Comparison of ENCODE assay signal across 26 cellular contexts in genomic region chr3:134222835-134223234, GRCh38.
"Had no signal": no experiment of that assay in that cellular context is flagged by ENCODE, and none has a peak within 500 bp of the region (broad histone marks: within the 10 kb centered on the region; RNA-seq: fewer than 3 reads in every experiment).

No MANE protein-coding gene starts in this region.

- H2AFZ ChIP-seq: hepatocyte had no signal

- H3K9me3 ChIP-seq: colonic mucosa, gastrocnemius medialis, left lung, lower lobe of right lung, ovary, sigmoid colon, testis, tibial artery, upper lobe of left lung had no signal

- H3K36me3 ChIP-seq: colonic mucosa, gastrocnemius medialis, left lung, ovary had no signal

- H3K27ac ChIP-seq: colonic mucosa, epithelial cell of prostate, gastrocnemius medialis, hepatocyte, left lung, lower lobe of right lung, ovary, sigmoid colon, testis, tibial artery, upper lobe of left lung had no signal

- FAIRE-seq: urothelium cell line had no signal

- H3K4me2 ChIP-seq: hepatocyte had no signal

- DNase-seq: colonic mucosa; effector CD8-positive, alpha-beta T cell; endodermal cell; foreskin fibroblast; gastrocnemius medialis; head of caudate nucleus; left cardiac atrium; left lung; lower lobe of right lung; natural killer cell; occipital lobe; retina; sigmoid colon; stimulated activated CD4-positive, alpha-beta T cell treated with anti-CD3 and anti-CD28 coated beads, Interleukin-2, amount 100 ng/mL, for 24 hours; stimulated activated CD4-positive, alpha-beta T cell treated with anti-CD3 and anti-CD28 coated beads, Interleukin-4, amount 100 ng/mL, for 24 hours; stimulated activated naive CD4-positive, alpha-beta T cell treated with Interleukin-2 at 50 U/mL for 16 hours; substantia nigra; testis; tibial artery; upper lobe of left lung had no signal

- H3K4me1 ChIP-seq: colonic mucosa, left lung had no signal

- H3K4me3 ChIP-seq: colonic mucosa, gastrocnemius medialis, hepatocyte, left lung, lower lobe of right lung, ovary, sigmoid colon, testis, tibial artery, upper lobe of left lung had no signal

- H3K27me3 ChIP-seq: colonic mucosa, gastrocnemius medialis, hepatocyte, left lung, ovary, sigmoid colon, testis, tibial artery, upper lobe of left lung had no signal

- ATAC-seq: esophagus mucosa; left cardiac atrium; left lung; lower lobe of right lung; natural killer cell; stimulated activated effector memory CD8-positive, alpha-beta T cell treated with anti-CD3 and anti-CD28 coated beads, Interleukin-12 subunit alpha, Interleukin-12 subunit beta, amount 100 ng/mL, for 72 hours had no signal
